ENCODE assay signal across 22 cellular contexts in the genomic region with DNA sequence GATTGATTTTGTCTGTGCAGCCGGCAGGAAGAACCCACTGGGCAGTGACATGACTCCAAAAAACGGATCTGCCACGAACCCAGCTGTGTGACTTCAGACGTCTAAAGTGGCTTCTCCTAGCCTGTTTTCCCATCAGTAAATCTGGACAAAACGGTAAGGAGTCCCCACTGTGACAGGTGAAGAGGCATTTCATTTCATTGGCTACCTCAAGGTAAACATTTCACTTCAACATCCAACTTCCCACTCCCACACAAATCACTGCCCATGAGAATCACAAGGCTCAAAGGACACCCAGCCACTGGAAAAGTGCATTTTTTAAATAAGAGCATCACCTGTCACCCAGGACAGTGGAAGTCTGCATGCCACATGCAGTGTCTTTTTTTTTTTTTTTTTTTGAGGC.
"Had no signal": no experiment of that assay in that cellular context is flagged by ENCODE, and none has a peak within 500 bp of the region (broad histone marks: within the 10 kb centered on the region; RNA-seq: fewer than 3 reads in every experiment).

No MANE protein-coding gene starts in this region.

- H3K4me3 ChIP-seq: heart right ventricle, hepatocyte, left lung, lung, mucosa of descending colon, right atrium auricular region, skin epidermis, testis, thyroid gland, transverse colon, upper lobe of left lung, vagina had no signal

- H3K36me3 ChIP-seq: right atrium auricular region, thyroid gland, transverse colon, vagina had no signal

- H3K4me1 ChIP-seq: parathyroid adenoma had no signal

- FAIRE-seq: keratinocyte had no signal

- H2AFZ ChIP-seq: hepatocyte, parathyroid adenoma had no signal

- H3K27ac ChIP-seq: heart right ventricle, hepatocyte, left lung, parathyroid adenoma, right atrium auricular region, skin epidermis, testis, thyroid gland, transverse colon, upper lobe of left lung, vagina had no signal

- H3K27me3 ChIP-seq: heart right ventricle, hepatocyte, left lung, right atrium auricular region, testis, thyroid gland, transverse colon, upper lobe of left lung, vagina had no signal

- H3K4me2 ChIP-seq: hepatocyte had no signal

- H3K9me3 ChIP-seq: heart right ventricle, left lung, mucosa of descending colon, right atrium auricular region, testis, thyroid gland, transverse colon, upper lobe of left lung, vagina had no signal

- H3K9ac ChIP-seq: parathyroid adenoma had no signal

- H3K79me2 ChIP-seq: hepatocyte, parathyroid adenoma had no signal

- DNase-seq: heart right ventricle; kidney glomerular epithelial cell; midbrain; naive thymus-derived CD4-positive, alpha-beta T cell; stimulated activated CD4-positive, alpha-beta T cell treated with anti-CD3 and anti-CD28 coated beads, Interleukin-12 subunit alpha, Interleukin-12 subunit beta, amount 100 ng/mL, for 4 hours; stimulated activated CD4-positive, alpha-beta T cell treated with anti-CD3 and anti-CD28 coated beads, Interleukin-15, amount 100 ng/mL, for 24 hours; stimulated activated CD4-positive, alpha-beta T cell treated with anti-CD3 and anti-CD28 coated beads, Interleukin-2, amount 100 ng/mL, for 24 hours; stimulated activated CD4-positive, alpha-beta T cell treated with anti-CD3 and anti-CD28 coated beads, Interleukin-4, amount 100 ng/mL, for 1 hour; stimulated activated naive CD4-positive, alpha-beta T cell; testis; thyroid gland; transverse colon; upper lobe of left lung had no signal
